In genomic region chr17:14205380-14205779, GRCh38 we compare ENCODE assay signal across 2 cellular contexts.
TF ChIP-seq lines count a peak whose summit lies in the region.

No MANE protein-coding gene starts in this region.

TF ChIP-seq in liver, 16 proteins besides CTCF, POLR2A, EP300 and RAD21:
- TF ChIP-seq SP1 (IDR thresholded peaks at IDR 0.05) (no peak), RXRA (IDR thresholded peaks at IDR 0.05) (no peak), TAF1 (conservative IDR thresholded peaks at IDR 0.05) (no peak)

TF ChIP-seq in HepG2, 621 proteins besides CTCF, POLR2A, EP300 and RAD21:
- TF ChIP-seq NONO (IDR thresholded peaks at IDR 0.05) (no peak), NONO (CRISPR knock-in tag; conservative IDR thresholded peaks at IDR 0.05) (no peak), TCF7 (IDR thresholded peaks at IDR 0.05; ENCODE audit: low read depth) (no peak), ZNF766 (CRISPR knock-in tag; IDR thresholded peaks at IDR 0.05; ENCODE audit: borderline replicate concordance) (no peak), DBP (CRISPR knock-in tag; IDR thresholded peaks at IDR 0.05; ENCODE audit: not compliant biosample characterization) (no peak), ERF (CRISPR knock-in tag; IDR thresholded peaks at IDR 0.05) (no peak), ZNF788 (CRISPR knock-in tag; IDR thresholded peaks at IDR 0.05; ENCODE audit: borderline replicate concordance) (no peak), U2AF2 (IDR thresholded peaks at IDR 0.05; ENCODE audit: low read depth, low read length) (no peak), MLXIP (CRISPR knock-in tag; IDR thresholded peaks at IDR 0.05; ENCODE audit: borderline replicate concordance) (no peak), SYNCRIP (IDR thresholded peaks at IDR 0.05; ENCODE audit: insufficient read depth, low read depth, low read length) (no peak)
- TF ChIP-seq, protein P1, sequence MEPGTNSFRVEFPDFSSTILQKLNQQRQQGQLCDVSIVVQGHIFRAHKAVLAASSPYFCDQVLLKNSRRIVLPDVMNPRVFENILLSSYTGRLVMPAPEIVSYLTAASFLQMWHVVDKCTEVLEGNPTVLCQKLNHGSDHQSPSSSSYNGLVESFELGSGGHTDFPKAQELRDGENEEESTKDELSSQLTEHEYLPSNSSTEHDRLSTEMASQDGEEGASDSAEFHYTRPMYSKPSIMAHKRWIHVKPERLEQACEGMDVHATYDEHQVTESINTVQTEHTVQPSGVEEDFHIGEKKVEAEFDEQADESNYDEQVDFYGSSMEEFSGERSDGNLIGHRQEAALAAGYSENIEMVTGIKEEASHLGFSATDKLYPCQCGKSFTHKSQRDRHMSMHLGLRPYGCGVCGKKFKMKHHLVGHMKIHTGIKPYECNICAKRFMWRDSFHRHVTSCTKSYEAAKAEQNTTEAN (CRISPR knock-in tag; conservative IDR thresholded peaks at IDR 0.05), result no peak
- TF ChIP-seq, protein P2, sequence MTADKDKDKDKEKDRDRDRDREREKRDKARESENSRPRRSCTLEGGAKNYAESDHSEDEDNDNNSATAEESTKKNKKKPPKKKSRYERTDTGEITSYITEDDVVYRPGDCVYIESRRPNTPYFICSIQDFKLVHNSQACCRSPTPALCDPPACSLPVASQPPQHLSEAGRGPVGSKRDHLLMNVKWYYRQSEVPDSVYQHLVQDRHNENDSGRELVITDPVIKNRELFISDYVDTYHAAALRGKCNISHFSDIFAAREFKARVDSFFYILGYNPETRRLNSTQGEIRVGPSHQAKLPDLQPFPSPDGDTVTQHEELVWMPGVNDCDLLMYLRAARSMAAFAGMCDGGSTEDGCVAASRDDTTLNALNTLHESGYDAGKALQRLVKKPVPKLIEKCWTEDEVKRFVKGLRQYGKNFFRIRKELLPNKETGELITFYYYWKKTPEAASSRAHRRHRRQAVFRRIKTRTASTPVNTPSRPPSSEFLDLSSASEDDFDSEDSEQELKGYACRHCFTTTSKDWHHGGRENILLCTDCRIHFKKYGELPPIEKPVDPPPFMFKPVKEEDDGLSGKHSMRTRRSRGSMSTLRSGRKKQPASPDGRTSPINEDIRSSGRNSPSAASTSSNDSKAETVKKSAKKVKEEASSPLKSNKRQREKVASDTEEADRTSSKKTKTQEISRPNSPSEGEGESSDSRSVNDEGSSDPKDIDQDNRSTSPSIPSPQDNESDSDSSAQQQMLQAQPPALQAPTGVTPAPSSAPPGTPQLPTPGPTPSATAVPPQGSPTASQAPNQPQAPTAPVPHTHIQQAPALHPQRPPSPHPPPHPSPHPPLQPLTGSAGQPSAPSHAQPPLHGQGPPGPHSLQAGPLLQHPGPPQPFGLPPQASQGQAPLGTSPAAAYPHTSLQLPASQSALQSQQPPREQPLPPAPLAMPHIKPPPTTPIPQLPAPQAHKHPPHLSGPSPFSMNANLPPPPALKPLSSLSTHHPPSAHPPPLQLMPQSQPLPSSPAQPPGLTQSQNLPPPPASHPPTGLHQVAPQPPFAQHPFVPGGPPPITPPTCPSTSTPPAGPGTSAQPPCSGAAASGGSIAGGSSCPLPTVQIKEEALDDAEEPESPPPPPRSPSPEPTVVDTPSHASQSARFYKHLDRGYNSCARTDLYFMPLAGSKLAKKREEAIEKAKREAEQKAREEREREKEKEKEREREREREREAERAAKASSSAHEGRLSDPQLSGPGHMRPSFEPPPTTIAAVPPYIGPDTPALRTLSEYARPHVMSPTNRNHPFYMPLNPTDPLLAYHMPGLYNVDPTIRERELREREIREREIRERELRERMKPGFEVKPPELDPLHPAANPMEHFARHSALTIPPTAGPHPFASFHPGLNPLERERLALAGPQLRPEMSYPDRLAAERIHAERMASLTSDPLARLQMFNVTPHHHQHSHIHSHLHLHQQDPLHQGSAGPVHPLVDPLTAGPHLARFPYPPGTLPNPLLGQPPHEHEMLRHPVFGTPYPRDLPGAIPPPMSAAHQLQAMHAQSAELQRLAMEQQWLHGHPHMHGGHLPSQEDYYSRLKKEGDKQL (CRISPR knock-in tag; IDR thresholded peaks at IDR 0.05; ENCODE audit: low read depth), result no peak
- TF ChIP-seq, protein P3, sequence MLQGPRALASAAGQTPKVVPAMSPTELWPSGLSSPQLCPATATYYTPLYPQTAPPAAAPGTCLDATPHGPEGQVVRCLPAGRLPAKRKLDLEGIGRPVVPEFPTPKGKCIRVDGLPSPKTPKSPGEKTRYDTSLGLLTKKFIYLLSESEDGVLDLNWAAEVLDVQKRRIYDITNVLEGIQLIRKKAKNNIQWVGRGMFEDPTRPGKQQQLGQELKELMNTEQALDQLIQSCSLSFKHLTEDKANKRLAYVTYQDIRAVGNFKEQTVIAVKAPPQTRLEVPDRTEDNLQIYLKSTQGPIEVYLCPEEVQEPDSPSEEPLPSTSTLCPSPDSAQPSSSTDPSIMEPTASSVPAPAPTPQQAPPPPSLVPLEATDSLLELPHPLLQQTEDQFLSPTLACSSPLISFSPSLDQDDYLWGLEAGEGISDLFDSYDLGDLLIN (CRISPR knock-in tag; IDR thresholded peaks at IDR 0.05; ENCODE audit: borderline replicate concordance), result no peak
